In genomic region chr18:51425475-51425874, GRCh38 we compare ENCODE assay signal across 14 cellular contexts.
DNase-seq lines count a peak whose midpoint lies in the region; ATAC-seq and TF ChIP-seq lines count a peak whose summit lies in the region.
"Had no signal": no experiment of that assay in that cellular context is flagged by ENCODE, and none has a peak within 500 bp of the region (broad histone marks: within the 10 kb centered on the region; RNA-seq: fewer than 3 reads in every experiment).

No MANE protein-coding gene starts in this region.

- H3K4me1 Mint-ChIP-seq in activated CD4-positive, alpha-beta T cell treated with anti-CD3 and anti-CD28 coated beads, Interleukin-2, amount 10 ng/mL, durations not matched to agents 24 days and 14 days = peaks cover 5% of the 10 kb centered on the region

- H3K4me1 ChIP-seq in mesenchymal stem cell (ENCODE audit: control insufficient read depth, insufficient read depth, low read depth, low read length) = no peaks in the 10 kb centered on the region
- H3K4me1 ChIP-seq in esophagus squamous epithelium = no peaks in the 10 kb centered on the region
- H3K4me1 ChIP-seq: A549, right atrium auricular region had no signal

- no peaks in the 10 kb centered on the region for H3K27me3 ChIP-seq in mesenchymal stem cell (ENCODE audit: control insufficient read depth in 1 of 2, insufficient read depth in 1 of 2, low read length in 2 of 2)
- H3K27me3 ChIP-seq in esophagus squamous epithelium = no peaks in the 10 kb centered on the region
- H3K27me3 ChIP-seq: right atrium auricular region had no signal

- no peak overlapping the region for H3K18ac ChIP-seq in mesenchymal stem cell (ENCODE audit: low read depth in 1 of 2, low read length in 2 of 2)

- peak overlapping the region in 1 of 2 experiments; percentile 55 for H2BK12ac ChIP-seq in mesenchymal stem cell (ENCODE audit: low read length in 2 of 2)

- peak overlapping the region; percentile 25 for H3K27ac Mint-ChIP-seq in activated CD4-positive, alpha-beta T cell treated with anti-CD3 and anti-CD28 coated beads, Interleukin-2, amount 10 ng/mL, durations not matched to agents 24 days and 14 days

- H3K23ac ChIP-seq in mesenchymal stem cell (ENCODE audit: low read length in 2 of 2) = no peak overlapping the region

- DNase-seq in activated CD4-positive, alpha-beta T cell treated with anti-CD3 and anti-CD28 coated beads, Interleukin-2, amount 10 ng/mL, durations not matched to agents 24 days and 14 days = no peak
- DNase-seq in activated CD4-positive, alpha-beta T cell treated with anti-CD3 and anti-CD28 coated beads, Interleukin-2, amount 50 U/mL, for 1 hour = no peak
- DNase-seq in mesenchymal stem cell (peak; percentile 3), lower leg skin (ENCODE audit: low spot score in 2 of 2) (no peak), esophagus squamous epithelium (lab: John Stamatoyannopoulos, UW) (no peak)
- DNase-seq: anterior cingulate cortex, DMS79 treated with DMSO at 0.1 percent for 48 hours, NCI-H69 had no signal

- H3K36me3 ChIP-seq in mesenchymal stem cell (ENCODE audit: control insufficient read depth in 1 of 2, insufficient read depth in 2 of 2, low read depth in 1 of 2, low read length in 2 of 2) (no peaks in the 10 kb centered on the region), esophagus squamous epithelium (no peaks in the 10 kb centered on the region)
- H3K36me3 ChIP-seq: right atrium auricular region had no signal

- TF ChIP-seq POLR2A in lower leg skin (IDR thresholded peaks at IDR 0.05) (no peak), esophagus squamous epithelium (IDR thresholded peaks at IDR 0.05) (no peak)

- no peak overlapping the region for H4K91ac ChIP-seq in mesenchymal stem cell (ENCODE audit: low read length)

- no peaks in the 10 kb centered on the region for H3K36me3 Mint-ChIP-seq in activated CD4-positive, alpha-beta T cell treated with anti-CD3 and anti-CD28 coated beads, Interleukin-2, amount 10 ng/mL, durations not matched to agents 24 days and 14 days (ENCODE audit: low read depth)

- no peak overlapping the region for H2AK5ac ChIP-seq in mesenchymal stem cell (ENCODE audit: low read length, severe bottlenecking)

- peak; percentile 79 for ATAC-seq in GM21360 (IDR thresholded peaks at IDR 0.05; ENCODE audit: unreplicated experiment)
- ATAC-seq in HG03095 (IDR thresholded peaks at IDR 0.05; ENCODE audit: unreplicated experiment) = peak; percentile 62
- ATAC-seq in HG03460 (IDR thresholded peaks at IDR 0.05; ENCODE audit: unreplicated experiment) = no peak
- ATAC-seq: A549 had no signal

- H3K9me3 ChIP-seq in mesenchymal stem cell (ENCODE audit: control insufficient read depth, low read length) (no peaks in the 10 kb centered on the region), esophagus squamous epithelium (no peaks in the 10 kb centered on the region)
- H3K9me3 ChIP-seq: A549, right atrium auricular region had no signal

- intact Hi-C loops in activated CD4-positive, alpha-beta T cell treated with anti-CD3 and anti-CD28 coated beads, Interleukin-2, amount 10 ng/mL, durations not matched to agents 24 days and 14 days (cut with micrococcal nuclease) = no loop called here
- intact Hi-C loops in lower leg skin (cut with DNase I; ENCODE audit: low total_unique reads) = no loop called here
- intact Hi-C loops in esophagus squamous epithelium (cut with DNase I) = no loop called here

- 79% methylated on average over 6 of the region's 6 CpGs for WGBS in mesenchymal stem cell
- WGBS in lower leg skin, 2 donors = 77% methylated on average over 6 of the region's 6 CpGs
- WGBS in esophagus squamous epithelium, 2 donors = 62 to 69% methylated on average over 5 to 6 of the region's 6 CpGs

- no peak overlapping the region for H3K4me3 Mint-ChIP-seq in activated CD4-positive, alpha-beta T cell treated with anti-CD3 and anti-CD28 coated beads, Interleukin-2, amount 10 ng/mL, durations not matched to agents 24 days and 14 days

- TF ChIP-seq CTCF in lower leg skin (IDR thresholded peaks at IDR 0.05) = no peak
- no peak for TF ChIP-seq CTCF in esophagus squamous epithelium (IDR thresholded peaks at IDR 0.05)

- peaks cover 2% of the 10 kb centered on the region for H3K27me3 Mint-ChIP-seq in activated CD4-positive, alpha-beta T cell treated with anti-CD3 and anti-CD28 coated beads, Interleukin-2, amount 10 ng/mL, durations not matched to agents 24 days and 14 days

- H2BK5ac ChIP-seq in mesenchymal stem cell (ENCODE audit: low read depth, low read length, poor library complexity, severe bottlenecking) = no peak overlapping the region

- no peak overlapping the region for H2BK15ac ChIP-seq in mesenchymal stem cell (ENCODE audit: low read depth, poor library complexity, severe bottlenecking)

- no peak overlapping the region for H3K14ac ChIP-seq in mesenchymal stem cell (ENCODE audit: low read length in 2 of 2)

- no peak overlapping the region for H3K9ac ChIP-seq in mesenchymal stem cell (ENCODE audit: low read length)

- no peak overlapping the region for H2AFZ ChIP-seq in mesenchymal stem cell (ENCODE audit: low read depth, low read length)

- no peaks in the 10 kb centered on the region for H3K79me1 ChIP-seq in mesenchymal stem cell (replicated peaks; ENCODE audit: low read length, poor library complexity, severe bottlenecking)

- H3K4me3 ChIP-seq in mesenchymal stem cell (ENCODE audit: insufficient read depth in 1 of 2, low read depth in 1 of 2, low read length in 2 of 2) (no peak overlapping the region), lower leg skin (ENCODE audit: low read depth, poor library complexity, severe bottlenecking) (no peak overlapping the region), esophagus squamous epithelium (no peak overlapping the region)
- H3K4me3 ChIP-seq: A549, right atrium auricular region had no signal

- peaks cover 6% of the 10 kb centered on the region for H3K9me3 Mint-ChIP-seq in activated CD4-positive, alpha-beta T cell treated with anti-CD3 and anti-CD28 coated beads, Interleukin-2, amount 10 ng/mL, durations not matched to agents 24 days and 14 days

- H3K27ac ChIP-seq in mesenchymal stem cell (ENCODE audit: low read length, poor library complexity, severe bottlenecking) (no peak overlapping the region), esophagus squamous epithelium (no peak overlapping the region)
- H3K27ac ChIP-seq: A549, HL-60, right atrium auricular region had no signal

- H3K4me2 ChIP-seq in mesenchymal stem cell (ENCODE audit: low read length, poor library complexity, severe bottlenecking) = no peak overlapping the region
- H3K4me2 ChIP-seq: A549 had no signal

- H2BK120ac ChIP-seq in mesenchymal stem cell (ENCODE audit: low read depth, low read length) = no peak overlapping the region

- H3K4ac ChIP-seq in mesenchymal stem cell (ENCODE audit: low read depth in 1 of 2, low read length in 2 of 2) = no peak overlapping the region

- H4K8ac ChIP-seq in mesenchymal stem cell (ENCODE audit: low read length) = no peak overlapping the region
